Comparison of ENCODE assay signal across 20 cellular contexts in the genomic region with DNA sequence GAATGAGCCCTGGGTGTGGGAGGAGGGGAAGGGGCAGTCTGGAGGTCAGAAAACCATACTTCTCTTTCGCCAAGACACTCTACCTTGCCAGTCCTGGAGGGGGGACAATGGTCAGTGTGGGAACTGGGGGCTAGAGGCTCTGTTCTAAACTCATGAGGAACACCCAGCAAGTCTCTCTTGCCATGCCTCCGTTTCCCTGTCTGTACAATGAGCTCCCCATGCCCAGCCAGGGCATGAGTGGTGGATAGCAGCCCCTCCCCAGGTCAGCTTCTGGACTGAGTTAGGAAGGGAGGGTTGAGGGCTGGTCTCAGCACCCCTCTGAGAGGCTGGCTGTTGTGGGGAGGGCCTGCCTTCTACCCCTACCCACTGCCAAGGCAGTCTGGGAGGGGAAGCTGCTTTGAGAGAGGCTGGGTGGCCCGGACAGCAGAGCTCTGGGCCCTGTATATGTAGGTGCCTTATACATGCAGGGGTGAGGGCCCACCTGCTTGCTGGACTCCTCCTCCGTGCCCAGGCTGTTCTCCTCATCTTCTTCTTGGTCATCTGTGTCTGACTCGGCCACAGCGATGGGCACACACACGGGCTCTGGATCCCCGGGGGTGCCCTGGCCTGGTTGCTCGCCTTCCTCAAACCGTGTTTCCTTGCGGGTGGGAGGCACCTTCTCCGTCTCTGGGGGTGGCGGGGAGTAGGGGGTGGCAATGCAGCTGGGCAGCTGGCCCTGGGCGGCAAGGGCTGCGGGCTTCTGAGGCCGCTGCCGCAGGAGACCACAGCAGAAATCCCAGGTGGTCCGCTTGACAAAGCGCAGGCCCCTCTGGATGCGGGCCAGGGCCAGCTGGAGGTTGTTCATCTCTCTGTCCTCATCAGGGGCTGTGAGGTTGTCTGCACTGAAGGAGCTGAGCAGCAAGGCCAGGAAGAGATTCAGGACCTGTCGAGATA.
DNase-seq lines count a peak whose midpoint lies in the region; TF ChIP-seq lines count a peak whose summit lies in the region.
"Had no signal": no experiment of that assay in that cellular context is flagged by ENCODE, and none has a peak within 500 bp of the region (broad histone marks: within the 10 kb centered on the region; RNA-seq: fewer than 3 reads in every experiment).

No MANE protein-coding gene starts in this region.

- H3K36me3 ChIP-seq in esophagus muscularis mucosa, result peaks cover 0 to 32% (median 0%) of the 10 kb centered on the region in 4 donors
- no peaks in the 10 kb centered on the region for H3K36me3 ChIP-seq in vagina
- H3K36me3 ChIP-seq: uterus had no signal

- no peaks in the 10 kb centered on the region for H3K9me3 ChIP-seq in esophagus muscularis mucosa
- H3K9me3 ChIP-seq in vagina, result no peaks in the 10 kb centered on the region
- H3K9me3 ChIP-seq: psoas muscle, uterus had no signal

- H3K4me3 Mint-ChIP-seq in activated naive CD4-positive, alpha-beta T cell treated with anti-CD3 and anti-CD28 coated beads, Interleukin-2, amount 10 ng/mL, durations not matched to agents 7 days and 5 days, result no peak overlapping the region
- H3K4me3 Mint-ChIP-seq: neural crest cell had no signal

- DNase-seq in activated naive CD4-positive, alpha-beta T cell treated with anti-CD3 and anti-CD28 coated beads, Interleukin-2, amount 10 ng/mL, durations not matched to agents 7 days and 5 days, result peak; percentile 8
- no peak for DNase-seq in activated naive CD4-positive, alpha-beta T cell treated with anti-CD3 and anti-CD28 coated beads, Interleukin-2, amount 50 U/mL, for 16 hours
- DNase-seq in esophagus muscularis mucosa (ENCODE audit: extremely low spot score), result peak; percentile 90
- peak; percentile 72 for DNase-seq in mesenteric fat pad (ENCODE audit: low spot score)
- DNase-seq in vagina (ENCODE audit: extremely low spot score in 2 of 2), result peak; percentile 79 to 82
- no peak for DNase-seq in NCI-H2107 treated with DMSO at 0.1 percent for 48 hours (lab: John Stamatoyannopoulos, UW; ENCODE audit: unreplicated experiment)
- DNase-seq in occipital lobe (lab: John Stamatoyannopoulos, UW), result no peak
- DNase-seq in NCI-H524 (lab: John Stamatoyannopoulos, UW), result no peak
- DNase-seq: activated CD4-positive, alpha-beta T cell treated with anti-CD3 and anti-CD28 coated beads, Interleukin-2, amount 50 U/mL, for 1 hour; C1 segment of cervical spinal cord; effector CD8-positive, alpha-beta T cell; NCI-H1436; NCI-H2171 treated with DMSO at 0.1 percent for 48 hours; psoas muscle; stimulated activated CD4-positive, alpha-beta T cell treated with anti-CD3 and anti-CD28 coated beads, Interleukin-4, amount 100 ng/mL, for 1 hour; T-helper 1 cell; uterus had no signal

- no peaks in the 10 kb centered on the region for H3K27me3 ChIP-seq in esophagus muscularis mucosa
- no peaks in the 10 kb centered on the region for H3K27me3 ChIP-seq in vagina
- H3K27me3 ChIP-seq: uterus had no signal

- H3K27ac ChIP-seq in esophagus muscularis mucosa (replicated peaks in 1 of 4) (no peak overlapping the region), vagina (no peak overlapping the region)
- H3K27ac ChIP-seq: psoas muscle, uterus had no signal

- H3K4me1 Mint-ChIP-seq in activated naive CD4-positive, alpha-beta T cell treated with anti-CD3 and anti-CD28 coated beads, Interleukin-2, amount 10 ng/mL, durations not matched to agents 7 days and 5 days, result no peaks in the 10 kb centered on the region
- H3K4me1 Mint-ChIP-seq: neural crest cell had no signal

- TF ChIP-seq CTCF in esophagus muscularis mucosa (IDR thresholded peaks at IDR 0.05), result no peak
- TF ChIP-seq CTCF in vagina (IDR thresholded peaks at IDR 0.05), result no peak

- TF ChIP-seq POLR2A in esophagus muscularis mucosa (IDR thresholded peaks at IDR 0.05; ENCODE audit: low read depth), result no peak
- no peak for TF ChIP-seq POLR2A in vagina (IDR thresholded peaks at IDR 0.05)

- H3K4me3 ChIP-seq in esophagus muscularis mucosa, result no peak overlapping the region
- no peak overlapping the region for H3K4me3 ChIP-seq in vagina
- H3K4me3 ChIP-seq: psoas muscle, smooth muscle cell, uterus had no signal

- no peaks in the 10 kb centered on the region for H3K27me3 Mint-ChIP-seq in activated naive CD4-positive, alpha-beta T cell treated with anti-CD3 and anti-CD28 coated beads, Interleukin-2, amount 10 ng/mL, durations not matched to agents 7 days and 5 days

- intact Hi-C loops in esophagus muscularis mucosa (cut with DNase I) (no loop called here), vagina (cut with DNase I) (no loop called here)

- WGBS in esophagus muscularis mucosa, result 85% methylated on average over 8 of the region's 21 CpGs

- H3K36me3 Mint-ChIP-seq in activated naive CD4-positive, alpha-beta T cell treated with anti-CD3 and anti-CD28 coated beads, Interleukin-2, amount 10 ng/mL, durations not matched to agents 7 days and 5 days, result no peaks in the 10 kb centered on the region
- H3K36me3 Mint-ChIP-seq: activated naive CD4-positive, alpha-beta T cell treated with anti-CD3 and anti-CD28 coated beads, Interleukin-2, amount 50 U/mL, for 72 hours had no signal

- TF ChIP-seq EP300 in esophagus muscularis mucosa (IDR thresholded peaks at IDR 0.05), result no peak

- H3K4me1 ChIP-seq in esophagus muscularis mucosa (peaks cover 0 to 33% (median 0%) of the 10 kb centered on the region in 4 donors), vagina (no peaks in the 10 kb centered on the region)
- H3K4me1 ChIP-seq: psoas muscle, uterus had no signal

- no peaks in the 10 kb centered on the region for H3K9me3 Mint-ChIP-seq in activated naive CD4-positive, alpha-beta T cell treated with anti-CD3 and anti-CD28 coated beads, Interleukin-2, amount 10 ng/mL, durations not matched to agents 7 days and 5 days
- H3K9me3 Mint-ChIP-seq: activated naive CD4-positive, alpha-beta T cell treated with anti-CD3 and anti-CD28 coated beads, Interleukin-2, amount 50 U/mL, for 72 hours; neural crest cell had no signal

- CTCF ChIA-PET in activated naive CD4-positive, alpha-beta T cell treated with anti-CD3 and anti-CD28 coated beads, Interleukin-2, amount 10 ng/mL, durations not matched to agents 7 days and 5 days (lab: Charles Lee), result no interaction called here

- H3K27ac Mint-ChIP-seq in activated naive CD4-positive, alpha-beta T cell treated with anti-CD3 and anti-CD28 coated beads, Interleukin-2, amount 10 ng/mL, durations not matched to agents 7 days and 5 days, result peak overlapping the region; percentile 25

Comparison
In these comparisons a context has a peak if more than half of its experiments do, and no peak if none do; other contexts are left out.
1. DNase-seq: peak in activated naive CD4-positive, alpha-beta T cell treated with anti-CD3 and anti-CD28 coated beads, Interleukin-2, amount 10 ng/mL, durations not matched to agents 7 days and 5 days (single experiment), esophagus muscularis mucosa (single experiment), mesenteric fat pad (single experiment) and vagina (2 of 2); none in activated naive CD4-positive, alpha-beta T cell treated with anti-CD3 and anti-CD28 coated beads, Interleukin-2, amount 50 U/mL, for 16 hours (single experiment), NCI-H2107 treated with DMSO at 0.1 percent for 48 hours (single experiment), occipital lobe (single experiment) and NCI-H524 (0 of 2).